Comparison of ENCODE assay signal across 20 cellular contexts in genomic region chr17:149231-149630, GRCh38. TPM values are rescaled to one million over a fixed set of nuclear protein-coding genes. Genes with fewer than 3 reads are reported as not detected.
DNase-seq lines count a peak whose midpoint lies in the region; ATAC-seq and TF ChIP-seq lines count a peak whose summit lies in the region.
"Had no signal": no experiment of that assay in that cellular context is flagged by ENCODE, and none has a peak within 500 bp of the region (broad histone marks: within the 10 kb centered on the region; RNA-seq: fewer than 3 reads in every experiment).

No MANE protein-coding gene starts in this region.

- H3F3A ChIP-seq in SK-N-SH (replicated peaks; ENCODE audit: insufficient read depth) (no peaks in the 10 kb centered on the region), OCI-LY1 (ENCODE audit: insufficient read depth, low read length) (no peaks in the 10 kb centered on the region)

- POLR2A ChIA-PET in SK-N-SH (lab: Yijun Ruan, JAX), result interaction anchor here (0.6 kb wide), 1 partner anchor 215 kb away, joined by 3 read pairs; no protein-coding TSS in a partner anchor

- H3K9me3 ChIP-seq in SK-N-SH, result no peaks in the 10 kb centered on the region
- H3K9me3 ChIP-seq in OCI-LY1 (ENCODE audit: low read length), result no peaks in the 10 kb centered on the region
- no peaks in the 10 kb centered on the region for H3K9me3 ChIP-seq in sigmoid colon
- no peaks in the 10 kb centered on the region for H3K9me3 ChIP-seq in hepatocyte (ENCODE audit: low read depth)

- TF ChIP-seq EP300 in SK-N-SH (IDR thresholded peaks at IDR 0.05; ENCODE audit: borderline replicate concordance in 1 of 2, low read depth in 1 of 2, low read length in 1 of 2), result no peak
- TF ChIP-seq EP300 in sigmoid colon (IDR thresholded peaks at IDR 0.05), result no peak

- H3K4me1 Mint-ChIP-seq in glutamatergic neuron (ENCODE audit: low read depth, unreplicated experiment), result no peaks in the 10 kb centered on the region
- H3K4me1 Mint-ChIP-seq: CD4-positive, alpha-beta memory T cell had no signal

- H3K9me3 Mint-ChIP-seq in glutamatergic neuron (ENCODE audit: unreplicated experiment), result peaks cover 4% of the 10 kb centered on the region
- H3K9me3 Mint-ChIP-seq: CD4-positive, alpha-beta memory T cell had no signal

- H3K4me3 ChIP-seq in SK-N-SH (ENCODE audit: low read depth in 2 of 2, low read length in 1 of 2), result no peak overlapping the region
- no peak overlapping the region for H3K4me3 ChIP-seq in OCI-LY1 (ENCODE audit: low read depth, low read length, poor library complexity, severe bottlenecking)
- no peak overlapping the region for H3K4me3 ChIP-seq in sigmoid colon
- H3K4me3 ChIP-seq in hepatocyte, result no peak overlapping the region

- H3K27me3 ChIP-seq in SK-N-SH (ENCODE audit: insufficient read depth) (no peaks in the 10 kb centered on the region), OCI-LY1 (ENCODE audit: insufficient read depth, low read length) (no peaks in the 10 kb centered on the region), sigmoid colon (no peaks in the 10 kb centered on the region), hepatocyte (no peaks in the 10 kb centered on the region)

- ATAC-seq in SK-N-SH treated with all-trans-retinoic acid at 6 μM for 48 hours, result no peak
- ATAC-seq: Panc1 had no signal

- 76% methylated on average over 7 of the region's 7 CpGs for WGBS in SK-N-SH (ENCODE audit: low lambda C conversion rate)
- WGBS in sigmoid colon, 2 donors, result 88 to 91% methylated on average over 7 of the region's 7 CpGs
- 86% methylated on average over 7 of the region's 7 CpGs for WGBS in hepatocyte (ENCODE audit: low lambda C conversion rate, missing lambda C conversion rate)

- H3K36me3 ChIP-seq in SK-N-SH (replicated peaks in 1 of 2; ENCODE audit: control insufficient read depth in 1 of 2, insufficient read depth in 2 of 2, low read length in 1 of 2) (no peaks in the 10 kb centered on the region), OCI-LY1 (ENCODE audit: insufficient read depth, low read length) (no peaks in the 10 kb centered on the region), sigmoid colon (no peaks in the 10 kb centered on the region), hepatocyte (replicated peaks; ENCODE audit: insufficient read depth, low read depth) (no peaks in the 10 kb centered on the region)

- H2AFZ ChIP-seq in SK-N-SH (ENCODE audit: low read depth) (no peak overlapping the region), OCI-LY1 (ENCODE audit: low read length) (no peak overlapping the region), hepatocyte (no peak overlapping the region)

- DNase-seq in SK-N-SH (no peak), glutamatergic neuron (peak; percentile 7), sigmoid colon (peak; percentile 15), hepatocyte (ENCODE audit: low spot score) (no peak), NCI-H146 treated with DMSO at 0.1 percent for 48 hours (lab: John Stamatoyannopoulos, UW; ENCODE audit: unreplicated experiment) (no peak)
- no peak for DNase-seq in activated naive CD4-positive, alpha-beta T cell (lab: John Stamatoyannopoulos, UW)
- DNase-seq: Calu3; CD4-positive, alpha-beta memory T cell; NCI-H1436 treated with DMSO at 0.1 percent for 48 hours; NCI-H2081 treated with DMSO at 0.1 percent for 48 hours; NCI-H510A; NCI-H774 had no signal

- no peak overlapping the region for H3K27ac ChIP-seq in SK-N-SH (ENCODE audit: low read depth in 2 of 2, low read length in 1 of 2)
- H3K27ac ChIP-seq in OCI-LY1 (ENCODE audit: low read depth, low read length, poor library complexity, severe bottlenecking), result no peak overlapping the region
- no peak overlapping the region for H3K27ac ChIP-seq in sigmoid colon
- no peak overlapping the region for H3K27ac ChIP-seq in hepatocyte
- H3K27ac ChIP-seq: 22Rv1, KMS-11 had no signal

- H3K4me2 ChIP-seq in SK-N-SH (no peak overlapping the region), OCI-LY1 (ENCODE audit: low read length) (no peak overlapping the region), hepatocyte (no peak overlapping the region)
- H3K4me2 ChIP-seq: KMS-11 had no signal

- no peaks in the 10 kb centered on the region for H4K20me1 ChIP-seq in SK-N-SH (ENCODE audit: insufficient read depth)
- no peaks in the 10 kb centered on the region for H4K20me1 ChIP-seq in OCI-LY1 (ENCODE audit: insufficient read depth, low read length)
- H4K20me1 ChIP-seq in hepatocyte (ENCODE audit: insufficient read depth, poor library complexity, severe bottlenecking), result no peaks in the 10 kb centered on the region

- CTCF ChIA-PET in SK-N-SH (lab: Yijun Ruan, JAX), result interaction anchor here (0.6 to 3.2 kb wide), 9 partner anchors 14 to 568 kb away, joined by 3 to 12 read pairs (median 5); no protein-coding TSS in a partner anchor

- intact Hi-C loops in sigmoid colon (cut with DNase I), result no loop called here

- TF ChIP-seq RAD21 in SK-N-SH (IDR thresholded peaks at IDR 0.05; ENCODE audit: low read length), result peak; percentile 13; the same call in 1 of the 2 replicates

- H3K9ac ChIP-seq in SK-N-SH (no peak overlapping the region), OCI-LY1 (ENCODE audit: low read length) (no peak overlapping the region)
- H3K9ac ChIP-seq: KMS-11 had no signal

- no peaks in the 10 kb centered on the region for H3K9me2 ChIP-seq in SK-N-SH
- H3K9me2 ChIP-seq in OCI-LY1 (ENCODE audit: low read depth, low read length), result no peaks in the 10 kb centered on the region
- H3K9me2 ChIP-seq in hepatocyte (replicated peaks; ENCODE audit: insufficient read depth), result no peaks in the 10 kb centered on the region

- H3K4me3 Mint-ChIP-seq in glutamatergic neuron (ENCODE audit: unreplicated experiment), result no peak overlapping the region
- H3K4me3 Mint-ChIP-seq: CD4-positive, alpha-beta memory T cell had no signal

- no peaks in the 10 kb centered on the region for H3K36me3 Mint-ChIP-seq in glutamatergic neuron (ENCODE audit: unreplicated experiment)
- H3K36me3 Mint-ChIP-seq: CD4-positive, alpha-beta memory T cell had no signal

- H3K27ac Mint-ChIP-seq in glutamatergic neuron (ENCODE audit: unreplicated experiment), result no peak overlapping the region

- TF ChIP-seq CTCF in SK-N-SH (IDR thresholded peaks at IDR 0.05) (0 out of 2 replicates have a peak, but pooled peaks have one; percentile 15), OCI-LY1 (IDR thresholded peaks at IDR 0.05; ENCODE audit: low read length) (peak; percentile 5; the same call in 1 of the 2 replicates), glutamatergic neuron (IDR thresholded peaks at IDR 0.05; ENCODE audit: partially characterized antibody, unreplicated experiment) (no peak), sigmoid colon (IDR thresholded peaks at IDR 0.05) (no peak), hepatocyte (IDR thresholded peaks at IDR 0.05; ENCODE audit: poor library complexity) (no peak)

- no peaks in the 10 kb centered on the region; a peak in 1 of 4 replicates for H3K4me1 ChIP-seq in SK-N-SH (ENCODE audit: control insufficient read depth in 1 of 2, insufficient read depth in 2 of 2, low read depth in 1 of 2, low read length in 1 of 2)
- H3K4me1 ChIP-seq in OCI-LY1 (ENCODE audit: insufficient read depth, low read length, severe bottlenecking), result no peaks in the 10 kb centered on the region
- no peaks in the 10 kb centered on the region for H3K4me1 ChIP-seq in sigmoid colon
- no peaks in the 10 kb centered on the region for H3K4me1 ChIP-seq in hepatocyte (ENCODE audit: insufficient read depth)

- no peak for TF ChIP-seq POLR2A in sigmoid colon (IDR thresholded peaks at IDR 0.05)

- H3K27me3 Mint-ChIP-seq in glutamatergic neuron (ENCODE audit: unreplicated experiment), result peaks cover 2% of the 10 kb centered on the region
- H3K27me3 Mint-ChIP-seq: CD4-positive, alpha-beta memory T cell had no signal

- H3K79me2 ChIP-seq in SK-N-SH (ENCODE audit: insufficient read depth) (no peaks in the 10 kb centered on the region), OCI-LY1 (ENCODE audit: insufficient read depth, low read length) (no peaks in the 10 kb centered on the region), hepatocyte (no peaks in the 10 kb centered on the region)

TF ChIP-seq in SK-N-SH, 30 proteins besides CTCF, POLR2A, EP300 and RAD21 (continues in another document):
- TF ChIP-seq YY1 (IDR thresholded peaks at IDR 0.05; ENCODE audit: low read depth), result no peak
- no peak for TF ChIP-seq SIN3A (IDR thresholded peaks at IDR 0.05; ENCODE audit: borderline replicate concordance, low read depth, low read length)
- TF ChIP-seq, protein P1, sequence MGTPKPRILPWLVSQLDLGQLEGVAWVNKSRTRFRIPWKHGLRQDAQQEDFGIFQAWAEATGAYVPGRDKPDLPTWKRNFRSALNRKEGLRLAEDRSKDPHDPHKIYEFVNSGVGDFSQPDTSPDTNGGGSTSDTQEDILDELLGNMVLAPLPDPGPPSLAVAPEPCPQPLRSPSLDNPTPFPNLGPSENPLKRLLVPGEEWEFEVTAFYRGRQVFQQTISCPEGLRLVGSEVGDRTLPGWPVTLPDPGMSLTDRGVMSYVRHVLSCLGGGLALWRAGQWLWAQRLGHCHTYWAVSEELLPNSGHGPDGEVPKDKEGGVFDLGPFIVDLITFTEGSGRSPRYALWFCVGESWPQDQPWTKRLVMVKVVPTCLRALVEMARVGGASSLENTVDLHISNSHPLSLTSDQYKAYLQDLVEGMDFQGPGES (IDR thresholded peaks at IDR 0.05; ENCODE audit: low read depth, low read length), result no peak

TF ChIP-seq in SK-N-SH treated with all-trans-retinoic acid at 6 μM for 48 hours, 23 proteins besides CTCF, POLR2A, EP300 and RAD21 (continues in another document):
- TF ChIP-seq PPARA (CRISPR knock-in tag; IDR thresholded peaks at IDR 0.05; ENCODE audit: borderline replicate concordance) (no peak), ISL1 (CRISPR knock-in tag; IDR thresholded peaks at IDR 0.05) (no peak), ZFP30 (CRISPR knock-in tag; IDR thresholded peaks at IDR 0.05) (no peak), CSDC2 (CRISPR knock-in tag; IDR thresholded peaks at IDR 0.05) (no peak)

RNA-seq across cellular contexts. Expression of gene SCGB1C2, which starts 11.9 kb away (rescaled TPM):
- polyA plus RNA-seq in SK-N-SH (2012; rRNA removed) (not detected in 2 replicates), sigmoid colon (not detected), hepatocyte (not detected in 2 replicates)
- polyA plus RNA-seq in SK-N-SH (2012; cell fraction: cytosol; rRNA removed), result not detected in 2 replicates
- not detected in 2 replicates for polyA plus RNA-seq in SK-N-SH (2012; cell fraction: nucleus; rRNA removed)
- total RNA-seq in glutamatergic neuron (ENCODE audit: unreplicated experiment) (not detected), sigmoid colon (not detected), hepatocyte (not detected in 2 replicates)
- total RNA-seq: Calu3; CD4-positive, alpha-beta memory T cell; M059J had no signal
- polyA plus RNA-seq: AG04450; BJ; CD4-positive, alpha-beta memory T cell had no signal

RNA-seq across cellular contexts. Expression of gene DOC2B, which starts 32.2 kb away (rescaled TPM):
- polyA plus RNA-seq in SK-N-SH (2012; rRNA removed) (0.16 and 0.81 TPM in 2 replicates), sigmoid colon (1 to 10 TPM in 2 of 3 donors, under 1 TPM in 1; 0.46 to 7.4 (median 1.2) TPM), hepatocyte (0.59 and 1.1 TPM in 2 replicates)
- 0.45 and 1.1 TPM in 2 replicates for polyA plus RNA-seq in SK-N-SH (2012; cell fraction: cytosol; rRNA removed)
- 0.32 and 1.3 TPM in 2 replicates for polyA plus RNA-seq in SK-N-SH (2012; cell fraction: nucleus; rRNA removed)
- total RNA-seq in glutamatergic neuron (ENCODE audit: unreplicated experiment) (109 TPM), sigmoid colon (10 to 100 TPM in 1 of 4 donors, 1 to 10 TPM in 3; 2.5 to 12.5 (median 6.9) TPM), hepatocyte (1.4 and 1.6 TPM in 2 replicates)
- polyA plus RNA-seq: AG04450; BJ; CD4-positive, alpha-beta memory T cell had no signal

Comparison
In these comparisons a context has a peak if more than half of its experiments do, and no peak if none do; other contexts are left out.
1. DNase-seq: peak in glutamatergic neuron (single experiment) and sigmoid colon (single experiment); none in SK-N-SH (single experiment), activated naive CD4-positive, alpha-beta T cell (0 of 4), hepatocyte (single experiment) and NCI-H146 treated with DMSO at 0.1 percent for 48 hours (single experiment).
2. CTCF ChIP-seq: peak in SK-N-SH (single experiment) and OCI-LY1 (single experiment); none in glutamatergic neuron (single experiment), sigmoid colon (0 of 4) and hepatocyte (single experiment).